ENCODE assay signal across 1 cellular context in the genomic region with DNA sequence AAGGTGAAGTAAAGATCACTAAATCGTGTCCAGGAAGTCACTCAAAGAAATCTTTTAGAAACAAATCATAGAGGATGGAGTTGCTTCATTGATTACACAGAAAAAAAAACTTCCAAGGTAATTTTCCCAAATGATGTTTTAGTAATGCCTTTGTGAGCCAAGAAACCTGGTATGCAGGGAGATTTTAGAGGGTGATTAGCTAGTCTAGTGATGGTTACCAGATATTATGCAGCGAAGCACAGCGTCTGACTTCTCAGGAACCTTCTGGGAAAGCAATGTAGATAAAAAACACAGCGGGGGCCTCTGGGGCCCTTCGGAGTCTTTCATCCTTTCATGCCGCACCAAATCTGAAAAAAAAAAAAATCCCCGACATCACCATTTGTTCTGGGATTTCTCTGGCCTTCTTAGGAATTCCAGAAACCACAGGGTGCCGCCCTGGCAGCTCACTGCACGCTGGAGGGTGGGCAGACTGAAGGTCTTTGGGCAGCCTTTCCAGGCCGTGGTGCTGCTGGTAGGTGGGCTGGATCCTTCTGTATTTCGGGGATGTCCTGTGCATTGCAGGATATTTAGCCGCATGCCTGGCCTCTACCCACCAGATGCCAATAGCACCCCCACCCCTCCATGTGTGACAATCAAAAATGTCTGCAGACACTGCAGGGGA.
TF ChIP-seq lines count a peak whose summit lies in the region.

No MANE protein-coding gene starts in this region.

TF ChIP-seq in H1, 55 proteins besides CTCF, POLR2A, EP300 and RAD21:
- TF ChIP-seq SIN3A (conservative IDR thresholded peaks at IDR 0.05 in 1 of 2, IDR thresholded peaks at IDR 0.05 in 1 of 2; ENCODE audit: low read depth in 1 of 2, low read length in 2 of 2): no peak
- no peak for TF ChIP-seq SIX5 (IDR thresholded peaks at IDR 0.05; ENCODE audit: low read depth, low read length)
- no peak for TF ChIP-seq USF2 (IDR thresholded peaks at IDR 0.05; ENCODE audit: low read length)
- TF ChIP-seq, protein P1, sequence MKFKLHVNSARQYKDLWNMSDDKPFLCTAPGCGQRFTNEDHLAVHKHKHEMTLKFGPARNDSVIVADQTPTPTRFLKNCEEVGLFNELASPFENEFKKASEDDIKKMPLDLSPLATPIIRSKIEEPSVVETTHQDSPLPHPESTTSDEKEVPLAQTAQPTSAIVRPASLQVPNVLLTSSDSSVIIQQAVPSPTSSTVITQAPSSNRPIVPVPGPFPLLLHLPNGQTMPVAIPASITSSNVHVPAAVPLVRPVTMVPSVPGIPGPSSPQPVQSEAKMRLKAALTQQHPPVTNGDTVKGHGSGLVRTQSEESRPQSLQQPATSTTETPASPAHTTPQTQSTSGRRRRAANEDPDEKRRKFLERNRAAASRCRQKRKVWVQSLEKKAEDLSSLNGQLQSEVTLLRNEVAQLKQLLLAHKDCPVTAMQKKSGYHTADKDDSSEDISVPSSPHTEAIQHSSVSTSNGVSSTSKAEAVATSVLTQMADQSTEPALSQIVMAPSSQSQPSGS (IDR thresholded peaks at IDR 0.05; ENCODE audit: low read length): no peak
- TF ChIP-seq RBBP5 (IDR thresholded peaks at IDR 0.05; ENCODE audit: borderline replicate concordance, low read depth, low read length): no peak
- TF ChIP-seq TEAD4 (IDR thresholded peaks at IDR 0.05; ENCODE audit: low read depth, low read length): peak; percentile 91; the same call in 1 of the 2 replicates
- TF ChIP-seq RFX5 (IDR thresholded peaks at IDR 0.05; ENCODE audit: borderline replicate concordance, low read depth, low read length): no peak
- peak; percentile 61 for TF ChIP-seq NANOG (IDR thresholded peaks at IDR 0.05; ENCODE audit: insufficient read depth, low read depth, low read length, poor library complexity, severe bottlenecking)
- TF ChIP-seq CHD7 (IDR thresholded peaks at IDR 0.05; ENCODE audit: insufficient replicate concordance, low read length): peak; percentile 54
- TF ChIP-seq CHD1 (IDR thresholded peaks at IDR 0.05; ENCODE audit: low read depth, low read length): no peak
- 0 out of 2 replicates have a peak, but pooled peaks have one; percentile 46 for TF ChIP-seq SP1 (IDR thresholded peaks at IDR 0.05; ENCODE audit: low read depth, low read length)
- no peak for TF ChIP-seq EGR1 (IDR thresholded peaks at IDR 0.05; ENCODE audit: borderline replicate concordance, low read depth, low read length)
- peak; percentile 17 to 22; a peak in 1 of 4 replicates for TF ChIP-seq HDAC2 (IDR thresholded peaks at IDR 0.05; ENCODE audit: borderline replicate concordance in 1 of 2, low read depth in 2 of 2, low read length in 2 of 2)
- TF ChIP-seq, protein P2, sequence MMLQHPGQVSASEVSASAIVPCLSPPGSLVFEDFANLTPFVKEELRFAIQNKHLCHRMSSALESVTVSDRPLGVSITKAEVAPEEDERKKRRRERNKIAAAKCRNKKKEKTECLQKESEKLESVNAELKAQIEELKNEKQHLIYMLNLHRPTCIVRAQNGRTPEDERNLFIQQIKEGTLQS (IDR thresholded peaks at IDR 0.05; ENCODE audit: insufficient read depth, low read depth, low read length): no peak
- no peak for TF ChIP-seq FOSL1 (IDR thresholded peaks at IDR 0.05; ENCODE audit: insufficient read depth, low read depth, low read length)
- TF ChIP-seq MAFK (IDR thresholded peaks at IDR 0.05; ENCODE audit: low read depth, low read length): no peak
- no peak for TF ChIP-seq BCL11A (IDR thresholded peaks at IDR 0.05; ENCODE audit: low read depth in 2 of 2, low read length in 2 of 2)
- TF ChIP-seq SRF (IDR thresholded peaks at IDR 0.05; ENCODE audit: low read depth, low read length): no peak
- TF ChIP-seq KDM4A (IDR thresholded peaks at IDR 0.05; ENCODE audit: low read depth, low read length, severe bottlenecking): no peak
- TF ChIP-seq CTBP2 (IDR thresholded peaks at IDR 0.05; ENCODE audit: borderline replicate concordance, insufficient read depth, insufficient read length, low read length): no peak
- TF ChIP-seq CHD2 (IDR thresholded peaks at IDR 0.05; ENCODE audit: low read length): no peak
- no peak for TF ChIP-seq TAF1 (IDR thresholded peaks at IDR 0.05; ENCODE audit: low read depth, low read length)
- peak; percentile 65 for TF ChIP-seq YY1 (IDR thresholded peaks at IDR 0.05; ENCODE audit: low read depth, low read length)
- no peak for TF ChIP-seq SUZ12 (IDR thresholded peaks at IDR 0.05; ENCODE audit: low read length)
